8 cellular contexts compared by ENCODE assay signal in the genomic region with DNA sequence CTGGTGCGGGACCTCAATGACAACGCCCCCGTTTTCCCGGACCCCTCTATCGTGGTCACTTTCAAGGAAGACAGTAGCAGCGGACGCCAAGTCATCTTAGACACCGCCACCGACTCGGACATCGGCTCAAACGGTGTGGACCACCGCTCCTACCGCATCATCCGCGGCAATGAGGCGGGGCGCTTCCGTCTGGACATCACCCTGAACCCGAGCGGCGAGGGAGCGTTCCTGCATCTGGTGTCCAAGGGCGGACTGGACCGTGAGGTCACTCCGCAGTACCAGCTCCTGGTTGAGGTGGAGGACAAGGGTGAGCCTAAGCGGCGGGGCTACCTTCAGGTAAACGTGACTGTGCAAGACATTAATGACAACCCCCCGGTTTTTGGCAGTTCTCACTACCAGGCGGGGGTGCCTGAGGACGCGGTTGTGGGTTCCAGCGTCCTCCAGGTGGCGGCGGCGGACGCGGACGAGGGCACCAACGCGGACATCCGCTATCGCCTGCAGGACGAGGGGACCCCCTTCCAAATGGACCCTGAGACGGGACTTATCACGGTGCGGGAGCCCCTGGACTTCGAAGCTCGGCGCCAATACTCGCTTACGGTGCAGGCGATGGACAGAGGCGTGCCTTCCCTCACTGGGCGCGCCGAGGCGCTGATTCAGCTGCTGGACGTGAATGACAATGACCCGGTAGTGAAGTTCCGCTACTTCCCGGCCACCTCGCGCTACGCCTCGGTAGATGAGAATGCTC. TPM values are rescaled to one million over a fixed set of nuclear protein-coding genes. Genes with fewer than 3 reads are reported as not detected.
DNase-seq lines count a peak whose midpoint lies in the region; ATAC-seq, FAIRE-seq and TF ChIP-seq lines count a peak whose summit lies in the region.

No MANE protein-coding gene starts in this region.

- H3K9me3 ChIP-seq in HEK293 (ENCODE audit: control insufficient read depth, insufficient read depth, low read depth, low read length) = no peaks in the 10 kb centered on the region
- H3K9me3 ChIP-seq in body of pancreas = no peaks in the 10 kb centered on the region
- no peaks in the 10 kb centered on the region for H3K9me3 ChIP-seq in kidney (ENCODE audit: control insufficient read depth in 1 of 2, low read length in 2 of 2)
- H3K9me3 ChIP-seq in spleen = no peaks in the 10 kb centered on the region

- H3K36me3 ChIP-seq in HEK293 (ENCODE audit: control insufficient read depth in 2 of 2, insufficient read depth in 1 of 2, low read length in 2 of 2) (peaks cover 0 to 17% of the 10 kb centered on the region in 2 experiments; a peak in 1 of 3 replicates), body of pancreas (replicated peaks in 1 of 2; ENCODE audit: insufficient read depth in 1 of 2, low read depth in 2 of 2) (no peaks in the 10 kb centered on the region), kidney (ENCODE audit: control insufficient read depth in 1 of 2, insufficient read depth in 2 of 2, low read length in 2 of 2) (no peaks in the 10 kb centered on the region), spleen (no peaks in the 10 kb centered on the region)

- WGBS in body of pancreas, 2 donors = 1 to 2% methylated on average over 16 to 67 of the region's 67 CpGs
- WGBS in spleen, 5 donors = 3 to 5% (median 3%) methylated on average over 38 to 67 of the region's 67 CpGs

- H3K4me3 ChIP-seq in HEK293 (ENCODE audit: low read depth, low read length) (peak overlapping the region; percentile 81), body of pancreas (peak overlapping the region in 1 of 2 donors; percentile 88), kidney (ENCODE audit: low read length in 2 of 2) (peak overlapping the region; percentile 83 to 93), spleen (peak overlapping the region; percentile 55 to 82 (median 63))

- ATAC-seq in body of pancreas = no peak
- no peak for ATAC-seq in GM19023 (IDR thresholded peaks at IDR 0.05; ENCODE audit: unreplicated experiment)
- no peak for ATAC-seq in esophagus mucosa

- TF ChIP-seq CTCF in HEK293 (tag by site-specific recombination; IDR thresholded peaks at IDR 0.05) (peak; percentile 82), body of pancreas (IDR thresholded peaks at IDR 0.05) (peak in 2 of 7 experiments; percentile 6 to 19), kidney (IDR thresholded peaks at IDR 0.05; ENCODE audit: borderline replicate concordance, extremely low read depth, insufficient read depth) (peak; percentile 16), spleen (IDR thresholded peaks at IDR 0.05 in 8 of 11, conservative IDR thresholded peaks at IDR 0.05 in 3 of 11) (peak in 2 of 11 experiments; percentile 6 to 9)

- CTCF ChIA-PET in HEK293 (lab: Yijun Ruan, JAX) = interaction anchor here (0.6 to 1.1 kb wide), 3 partner anchors 25 to 678 kb away, joined by 3 to 4 read pairs (median 3); no protein-coding TSS in a partner anchor

- intact Hi-C loops in body of pancreas (cut with DNase I) (loop anchor here (10.0 kb wide), 1 partner anchor 428 kb away; no protein-coding TSS in a partner anchor), kidney (cut with DNase I) (loop anchor here (10.0 kb wide), 1 partner anchor 418 kb away; no protein-coding TSS in a partner anchor), spleen (cut with DNase I; ENCODE audit: low total_unique reads) (no loop called here)

- peak; percentile 35 for DNase-seq in Ammon's horn (ENCODE audit: low spot score)
- peak in 2 of 4 donors; percentile 20 to 24 for DNase-seq in body of pancreas
- peak; percentile 77 for DNase-seq in kidney
- peak; percentile 72 for DNase-seq in spleen
- no peak for DNase-seq in A172 (ENCODE audit: low spot score)

- H3K27me3 ChIP-seq in body of pancreas = no peaks in the 10 kb centered on the region
- peaks cover 0 to 58% (median 30%) of the 10 kb centered on the region in 7 donors for H3K27me3 ChIP-seq in spleen (replicated peaks in 1 of 7)

- no peak for FAIRE-seq in kidney (lab: Jason Lieb, UNC)

- peak in 2 of 3 donors; percentile 7 for TF ChIP-seq POLR2A in body of pancreas (IDR thresholded peaks at IDR 0.05)
- TF ChIP-seq POLR2A in spleen (IDR thresholded peaks at IDR 0.05) = no peak

- peaks cover 11% of the 10 kb centered on the region for H3K4me1 ChIP-seq in HEK293 (ENCODE audit: control insufficient read depth, insufficient read depth, low read length)
- peaks cover 28% of the 10 kb centered on the region for H3K4me1 ChIP-seq in body of pancreas
- peaks cover 0 to 29% of the 10 kb centered on the region in 2 donors for H3K4me1 ChIP-seq in kidney (ENCODE audit: control insufficient read depth in 1 of 2, insufficient read depth in 1 of 2, low read depth in 1 of 2, low read length in 2 of 2)
- H3K4me1 ChIP-seq in spleen = peaks cover 4 to 59% (median 29%) of the 10 kb centered on the region in 6 donors

- POLR2A ChIA-PET in HEK293 (lab: Yijun Ruan, JAX) = no interaction called here

- H3K27ac ChIP-seq in HEK293 (ENCODE audit: extremely low read depth, low read depth, low read length) = peak overlapping the region; percentile 40; the same call in 1 of the 2 replicates
- H3K27ac ChIP-seq in body of pancreas = no peak overlapping the region
- H3K27ac ChIP-seq in kidney (ENCODE audit: low read depth in 2 of 2, low read length in 2 of 2) = peak overlapping the region in 1 of 2 donors; percentile 16
- peak overlapping the region in 7 of 8 donors; percentile 21 to 92 (median 86) for H3K27ac ChIP-seq in spleen

- peak overlapping the region in 1 of 2 donors; percentile 52 for H3K9ac ChIP-seq in kidney (ENCODE audit: low read length in 2 of 2)

TF ChIP-seq in HEK293, 187 proteins besides CTCF, POLR2A, EP300 and RAD21 (continues in another document):
- TF ChIP-seq ZNF777 (tag by site-specific recombination; IDR thresholded peaks at IDR 0.05; ENCODE audit: borderline replicate concordance) (peak; percentile 22; the same call in 1 of the 2 replicates), ZBTB8A (tag by site-specific recombination; IDR thresholded peaks at IDR 0.05) (peak; percentile 16; the same call in 1 of the 2 replicates), ZNF112 (tag by site-specific recombination; IDR thresholded peaks at IDR 0.05) (no peak), ZNF174 (tag by site-specific recombination; IDR thresholded peaks at IDR 0.05) (no peak), GLIS1 (tag by site-specific recombination; IDR thresholded peaks at IDR 0.05) (no peak), ZBTB20 (tag by site-specific recombination; IDR thresholded peaks at IDR 0.05) (peak; percentile 17; the same call in 1 of the 2 replicates), ZNF335 (tag by site-specific recombination; conservative IDR thresholded peaks at IDR 0.05) (peak; percentile 63), ZNF629 (tag by site-specific recombination; IDR thresholded peaks at IDR 0.05) (no peak), HOXD13 (CRISPR knock-in tag; IDR thresholded peaks at IDR 0.05; ENCODE audit: borderline replicate concordance) (no peak)
- TF ChIP-seq, protein P1, sequence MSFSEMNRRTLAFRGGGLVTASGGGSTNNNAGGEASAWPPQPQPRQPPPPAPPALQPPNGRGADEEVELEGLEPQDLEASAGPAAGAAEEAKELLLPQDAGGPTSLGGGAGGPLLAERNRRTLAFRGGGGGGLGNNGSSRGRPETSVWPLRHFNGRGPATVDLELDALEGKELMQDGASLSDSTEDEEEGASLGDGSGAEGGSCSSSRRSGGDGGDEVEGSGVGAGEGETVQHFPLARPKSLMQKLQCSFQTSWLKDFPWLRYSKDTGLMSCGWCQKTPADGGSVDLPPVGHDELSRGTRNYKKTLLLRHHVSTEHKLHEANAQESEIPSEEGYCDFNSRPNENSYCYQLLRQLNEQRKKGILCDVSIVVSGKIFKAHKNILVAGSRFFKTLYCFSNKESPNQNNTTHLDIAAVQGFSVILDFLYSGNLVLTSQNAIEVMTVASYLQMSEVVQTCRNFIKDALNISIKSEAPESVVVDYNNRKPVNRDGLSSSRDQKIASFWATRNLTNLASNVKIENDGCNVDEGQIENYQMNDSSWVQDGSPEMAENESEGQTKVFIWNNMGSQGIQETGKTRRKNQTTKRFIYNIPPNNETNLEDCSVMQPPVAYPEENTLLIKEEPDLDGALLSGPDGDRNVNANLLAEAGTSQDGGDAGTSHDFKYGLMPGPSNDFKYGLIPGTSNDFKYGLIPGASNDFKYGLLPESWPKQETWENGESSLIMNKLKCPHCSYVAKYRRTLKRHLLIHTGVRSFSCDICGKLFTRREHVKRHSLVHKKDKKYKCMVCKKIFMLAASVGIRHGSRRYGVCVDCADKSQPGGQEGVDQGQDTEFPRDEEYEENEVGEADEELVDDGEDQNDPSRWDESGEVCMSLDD (tag by site-specific recombination; IDR thresholded peaks at IDR 0.05) = 0 out of 2 replicates have a peak, but pooled peaks have one; percentile 29
- TF ChIP-seq, protein P2, sequence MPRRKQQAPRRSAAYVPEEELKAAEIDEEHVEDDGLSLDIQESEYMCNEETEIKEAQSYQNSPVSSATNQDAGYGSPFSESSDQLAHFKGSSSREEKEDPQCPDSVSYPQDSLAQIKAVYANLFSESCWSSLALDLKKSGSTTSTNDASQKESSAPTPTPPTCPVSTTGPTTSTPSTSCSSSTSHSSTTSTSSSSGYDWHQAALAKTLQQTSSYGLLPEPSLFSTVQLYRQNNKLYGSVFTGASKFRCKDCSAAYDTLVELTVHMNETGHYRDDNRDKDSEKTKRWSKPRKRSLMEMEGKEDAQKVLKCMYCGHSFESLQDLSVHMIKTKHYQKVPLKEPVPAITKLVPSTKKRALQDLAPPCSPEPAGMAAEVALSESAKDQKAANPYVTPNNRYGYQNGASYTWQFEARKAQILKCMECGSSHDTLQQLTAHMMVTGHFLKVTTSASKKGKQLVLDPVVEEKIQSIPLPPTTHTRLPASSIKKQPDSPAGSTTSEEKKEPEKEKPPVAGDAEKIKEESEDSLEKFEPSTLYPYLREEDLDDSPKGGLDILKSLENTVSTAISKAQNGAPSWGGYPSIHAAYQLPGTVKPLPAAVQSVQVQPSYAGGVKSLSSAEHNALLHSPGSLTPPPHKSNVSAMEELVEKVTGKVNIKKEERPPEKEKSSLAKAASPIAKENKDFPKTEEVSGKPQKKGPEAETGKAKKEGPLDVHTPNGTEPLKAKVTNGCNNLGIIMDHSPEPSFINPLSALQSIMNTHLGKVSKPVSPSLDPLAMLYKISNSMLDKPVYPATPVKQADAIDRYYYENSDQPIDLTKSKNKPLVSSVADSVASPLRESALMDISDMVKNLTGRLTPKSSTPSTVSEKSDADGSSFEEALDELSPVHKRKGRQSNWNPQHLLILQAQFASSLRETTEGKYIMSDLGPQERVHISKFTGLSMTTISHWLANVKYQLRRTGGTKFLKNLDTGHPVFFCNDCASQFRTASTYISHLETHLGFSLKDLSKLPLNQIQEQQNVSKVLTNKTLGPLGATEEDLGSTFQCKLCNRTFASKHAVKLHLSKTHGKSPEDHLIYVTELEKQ (tag by site-specific recombination; IDR thresholded peaks at IDR 0.05; ENCODE audit: borderline replicate concordance) = no peak

RNA-seq across cellular contexts. Expression of a gene that starts 2.2 kb away (rescaled TPM):
- total RNA-seq in body of pancreas (1 to 10 TPM; 3.3 to 3.6 TPM), kidney (11.3 TPM), spleen (10 to 100 TPM; 11.2 to 41.2 (median 26.6) TPM), esophagus mucosa (1.4 TPM)
- polyA plus RNA-seq in kidney (ENCODE audit: insufficient read depth, low read depth, low replicate concordance) (0.99 TPM), spleen (under 1 TPM; 0.24 to 0.90 (median 0.41) TPM)
- 2.7 and 3.2 TPM in 2 replicates for total RNA-seq in A172 (2014; rRNA removed; shearing (Covaris generic))

Comparison
In these comparisons a context has a peak if more than half of its experiments do, and no peak if none do; other contexts are left out.
1. H3K27ac ChIP-seq: peak in HEK293 (single experiment) and spleen (7 of 8); none in body of pancreas (0 of 4).
2. POLR2A ChIP-seq: peak in body of pancreas (2 of 3); none in spleen (0 of 3).